In the genomic region with DNA sequence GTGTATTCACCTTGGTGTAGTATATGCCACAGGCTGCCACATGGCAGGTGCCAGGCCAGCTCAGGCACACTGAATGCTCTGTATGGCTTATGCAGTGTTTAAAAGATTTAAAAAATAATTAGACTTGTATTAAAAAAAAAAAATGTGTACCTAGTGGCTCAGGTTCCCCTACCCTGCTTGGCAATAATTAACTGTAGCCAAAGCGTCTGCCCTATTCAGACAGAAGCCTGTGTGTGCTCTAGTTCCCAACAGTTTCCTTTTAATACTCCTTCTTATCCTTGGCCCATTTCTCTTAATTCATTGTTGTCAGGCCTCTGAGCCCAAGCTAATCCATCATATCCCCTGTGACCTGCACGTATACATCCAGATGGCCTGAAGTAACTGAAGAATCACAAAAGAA, we compare ENCODE assay signal across 20 cellular contexts.
A peak's percentile ranks its signal among the peaks of the same experiment; 100 is the strongest.
DNase-seq lines count a peak whose midpoint lies in the region; ATAC-seq and TF ChIP-seq lines count a peak whose summit lies in the region.
"Had no signal": no experiment of that assay in that cellular context is flagged by ENCODE, and none has a peak within 500 bp of the region (broad histone marks: within the 10 kb centered on the region; RNA-seq: fewer than 3 reads in every experiment).

No MANE protein-coding gene starts in this region.

- H3K9me2 ChIP-seq in GM23338 (ENCODE audit: insufficient read depth) = no peaks in the 10 kb centered on the region

- no peak overlapping the region for H3K4me3 Mint-ChIP-seq in GM23338
- peak overlapping the region; percentile 57 for H3K4me3 Mint-ChIP-seq in glutamatergic neuron (ENCODE audit: unreplicated experiment)
- H3K4me3 Mint-ChIP-seq in neural progenitor cell = no peak overlapping the region
- H3K4me3 Mint-ChIP-seq: B cell, CD14-positive monocyte had no signal

- intact Hi-C loops in vagina (cut with DNase I) = no loop called here

- H3K79me2 ChIP-seq in GM23338 (replicated peaks; ENCODE audit: insufficient read depth) (no peaks in the 10 kb centered on the region), neural progenitor cell (ENCODE audit: low read depth) (no peaks in the 10 kb centered on the region)

- TF ChIP-seq CTCF in GM23338 (conservative IDR thresholded peaks at IDR 0.05; ENCODE audit: low read depth in 2 of 2) (no peak), glutamatergic neuron (IDR thresholded peaks at IDR 0.05; ENCODE audit: partially characterized antibody, unreplicated experiment) (no peak), vagina (IDR thresholded peaks at IDR 0.05) (no peak), neural progenitor cell (IDR thresholded peaks at IDR 0.05) (no peak)

- H3K27ac ChIP-seq in GM23338 (ENCODE audit: low read depth) (no peak overlapping the region), vagina (no peak overlapping the region), neural progenitor cell (no peak overlapping the region)
- H3K27ac ChIP-seq: A549, KMS-11, SJCRH30 had no signal

- no peak overlapping the region for H2AFZ ChIP-seq in GM23338
- no peak overlapping the region for H2AFZ ChIP-seq in neural progenitor cell (replicated peaks)

- no peak overlapping the region for H3K4me2 ChIP-seq in GM23338
- H3K4me2 ChIP-seq in neural progenitor cell = no peak overlapping the region
- H3K4me2 ChIP-seq: A549, KMS-11 had no signal

- no peak overlapping the region for H3K4me3 ChIP-seq in GM23338
- H3K4me3 ChIP-seq in vagina = no peak overlapping the region
- no peak overlapping the region for H3K4me3 ChIP-seq in neural progenitor cell
- H3K4me3 ChIP-seq: A549, SJCRH30 had no signal

- H3K4me1 Mint-ChIP-seq in GM23338 (peaks cover 16% of the 10 kb centered on the region), glutamatergic neuron (ENCODE audit: low read depth, unreplicated experiment) (peaks cover 54% of the 10 kb centered on the region), neural progenitor cell (peaks cover 29% of the 10 kb centered on the region)
- H3K4me1 Mint-ChIP-seq: B cell, CD14-positive monocyte had no signal

- H3K27ac Mint-ChIP-seq in GM23338 (peak overlapping the region; percentile 64; the same call in 1 of the 2 replicates), glutamatergic neuron (ENCODE audit: unreplicated experiment) (peak overlapping the region; percentile 85), neural progenitor cell (no peak overlapping the region)
- H3K27ac Mint-ChIP-seq: B cell had no signal

- H3F3A ChIP-seq in GM23338 (replicated peaks; ENCODE audit: low read depth) (no peaks in the 10 kb centered on the region), neural progenitor cell (ENCODE audit: low read depth) (peaks cover 7% of the 10 kb centered on the region)

- H3K9me3 ChIP-seq in vagina = no peaks in the 10 kb centered on the region
- no peaks in the 10 kb centered on the region for H3K9me3 ChIP-seq in neural progenitor cell (ENCODE audit: low read depth)
- H3K9me3 ChIP-seq: A549, SJCRH30 had no signal

- no peak overlapping the region for H3K9ac ChIP-seq in neural progenitor cell
- H3K9ac ChIP-seq: KMS-11 had no signal

- H3K36me3 ChIP-seq in GM23338 (ENCODE audit: insufficient read depth) (no peaks in the 10 kb centered on the region), vagina (no peaks in the 10 kb centered on the region), neural progenitor cell (no peaks in the 10 kb centered on the region)
- H3K36me3 ChIP-seq: SJCRH30 had no signal

- no peak for TF ChIP-seq POLR2A in vagina (IDR thresholded peaks at IDR 0.05)

- H4K20me1 ChIP-seq in GM23338 (replicated peaks; ENCODE audit: insufficient read depth) (no peaks in the 10 kb centered on the region), neural progenitor cell (ENCODE audit: low read depth) (no peaks in the 10 kb centered on the region)

- H3K9me3 Mint-ChIP-seq in GM23338 = no peaks in the 10 kb centered on the region
- peaks cover 7% of the 10 kb centered on the region for H3K9me3 Mint-ChIP-seq in glutamatergic neuron (ENCODE audit: unreplicated experiment)
- peaks cover 4% of the 10 kb centered on the region for H3K9me3 Mint-ChIP-seq in neural progenitor cell
- H3K9me3 Mint-ChIP-seq: CD14-positive monocyte had no signal

- peaks cover 2% of the 10 kb centered on the region for H3K27me3 Mint-ChIP-seq in GM23338 (ENCODE audit: insufficient read depth, low read depth, poor library complexity)
- peaks cover 5% of the 10 kb centered on the region for H3K27me3 Mint-ChIP-seq in glutamatergic neuron (ENCODE audit: unreplicated experiment)
- no peaks in the 10 kb centered on the region for H3K27me3 Mint-ChIP-seq in neural progenitor cell (ENCODE audit: insufficient read depth, low read depth)
- H3K27me3 Mint-ChIP-seq: B cell had no signal

- H3K36me3 Mint-ChIP-seq in GM23338 (ENCODE audit: low read depth) (no peaks in the 10 kb centered on the region), glutamatergic neuron (ENCODE audit: unreplicated experiment) (no peaks in the 10 kb centered on the region), neural progenitor cell (no peaks in the 10 kb centered on the region)
- H3K36me3 Mint-ChIP-seq: CD14-positive monocyte had no signal

- DNase-seq in D341Med (ENCODE audit: low spot score) (peak; percentile 65), GM23338 (ENCODE audit: low spot score) (no peak), NCI-H69 (lab: John Stamatoyannopoulos, UW) (peak; percentile 81), glutamatergic neuron (no peak), vagina (ENCODE audit: extremely low spot score in 2 of 2) (no peak), neural progenitor cell (ENCODE audit: low spot score) (no peak)
- DNase-seq in stimulated activated CD4-positive, alpha-beta T cell treated with anti-CD3 and anti-CD28 coated beads, Interleukin-2, amount 100 ng/mL, for 48 hours = no peak
- DNase-seq: EL, GOT3, HCEC 1CT, NCI-H1417 treated with DMSO at 0.1 percent for 48 hours, NCI-H187, OCI-M1, SJCRH30, T-helper 1 cell had no signal

- H3K4me1 ChIP-seq in GM23338 (ENCODE audit: insufficient read depth) (peaks cover 12% of the 10 kb centered on the region), vagina (no peaks in the 10 kb centered on the region), neural progenitor cell (peaks cover 32% of the 10 kb centered on the region)
- H3K4me1 ChIP-seq: A549, SJCRH30 had no signal

- H3K27me3 ChIP-seq in GM23338 (ENCODE audit: insufficient read depth) (no peaks in the 10 kb centered on the region), vagina (no peaks in the 10 kb centered on the region), neural progenitor cell (no peaks in the 10 kb centered on the region)
- H3K27me3 ChIP-seq: SJCRH30 had no signal

- ATAC-seq in GM23338 (no peak), esophagus mucosa (no peak)
- ATAC-seq: A549 had no signal

TF ChIP-seq in GM23338, 12 proteins besides CTCF, POLR2A, EP300 and RAD21 (continues in another document):
- TF ChIP-seq, protein P1, sequence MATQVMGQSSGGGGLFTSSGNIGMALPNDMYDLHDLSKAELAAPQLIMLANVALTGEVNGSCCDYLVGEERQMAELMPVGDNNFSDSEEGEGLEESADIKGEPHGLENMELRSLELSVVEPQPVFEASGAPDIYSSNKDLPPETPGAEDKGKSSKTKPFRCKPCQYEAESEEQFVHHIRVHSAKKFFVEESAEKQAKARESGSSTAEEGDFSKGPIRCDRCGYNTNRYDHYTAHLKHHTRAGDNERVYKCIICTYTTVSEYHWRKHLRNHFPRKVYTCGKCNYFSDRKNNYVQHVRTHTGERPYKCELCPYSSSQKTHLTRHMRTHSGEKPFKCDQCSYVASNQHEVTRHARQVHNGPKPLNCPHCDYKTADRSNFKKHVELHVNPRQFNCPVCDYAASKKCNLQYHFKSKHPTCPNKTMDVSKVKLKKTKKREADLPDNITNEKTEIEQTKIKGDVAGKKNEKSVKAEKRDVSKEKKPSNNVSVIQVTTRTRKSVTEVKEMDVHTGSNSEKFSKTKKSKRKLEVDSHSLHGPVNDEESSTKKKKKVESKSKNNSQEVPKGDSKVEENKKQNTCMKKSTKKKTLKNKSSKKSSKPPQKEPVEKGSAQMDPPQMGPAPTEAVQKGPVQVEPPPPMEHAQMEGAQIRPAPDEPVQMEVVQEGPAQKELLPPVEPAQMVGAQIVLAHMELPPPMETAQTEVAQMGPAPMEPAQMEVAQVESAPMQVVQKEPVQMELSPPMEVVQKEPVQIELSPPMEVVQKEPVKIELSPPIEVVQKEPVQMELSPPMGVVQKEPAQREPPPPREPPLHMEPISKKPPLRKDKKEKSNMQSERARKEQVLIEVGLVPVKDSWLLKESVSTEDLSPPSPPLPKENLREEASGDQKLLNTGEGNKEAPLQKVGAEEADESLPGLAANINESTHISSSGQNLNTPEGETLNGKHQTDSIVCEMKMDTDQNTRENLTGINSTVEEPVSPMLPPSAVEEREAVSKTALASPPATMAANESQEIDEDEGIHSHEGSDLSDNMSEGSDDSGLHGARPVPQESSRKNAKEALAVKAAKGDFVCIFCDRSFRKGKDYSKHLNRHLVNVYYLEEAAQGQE (IDR thresholded peaks at IDR 0.05; ENCODE audit: unreplicated experiment) = no peak
- no peak for TF ChIP-seq EZH2phosphoT487 (IDR thresholded peaks at IDR 0.05; ENCODE audit: unreplicated experiment)
- no peak for TF ChIP-seq CREB1 (CRISPR knock-in tag; IDR thresholded peaks at IDR 0.05; ENCODE audit: low read depth)
- TF ChIP-seq JUNB (IDR thresholded peaks at IDR 0.05; ENCODE audit: unreplicated experiment) = no peak
- no peak for TF ChIP-seq STAT1 (IDR thresholded peaks at IDR 0.05; ENCODE audit: unreplicated experiment)
- TF ChIP-seq POLR2AphosphoS5 (IDR thresholded peaks at IDR 0.05; ENCODE audit: low read depth) = no peak

Comparison
In these comparisons a context has a peak if more than half of its experiments do, and no peak if none do; other contexts are left out.
1. DNase-seq: peak in D341Med (single experiment) and NCI-H69 (single experiment); none in GM23338 (single experiment), glutamatergic neuron (single experiment), stimulated activated CD4-positive, alpha-beta T cell treated with anti-CD3 and anti-CD28 coated beads, Interleukin-2, amount 100 ng/mL, for 48 hours (0 of 2), vagina (0 of 2) and neural progenitor cell (single experiment).